8 cellular contexts compared by ENCODE assay signal in the genomic region with DNA sequence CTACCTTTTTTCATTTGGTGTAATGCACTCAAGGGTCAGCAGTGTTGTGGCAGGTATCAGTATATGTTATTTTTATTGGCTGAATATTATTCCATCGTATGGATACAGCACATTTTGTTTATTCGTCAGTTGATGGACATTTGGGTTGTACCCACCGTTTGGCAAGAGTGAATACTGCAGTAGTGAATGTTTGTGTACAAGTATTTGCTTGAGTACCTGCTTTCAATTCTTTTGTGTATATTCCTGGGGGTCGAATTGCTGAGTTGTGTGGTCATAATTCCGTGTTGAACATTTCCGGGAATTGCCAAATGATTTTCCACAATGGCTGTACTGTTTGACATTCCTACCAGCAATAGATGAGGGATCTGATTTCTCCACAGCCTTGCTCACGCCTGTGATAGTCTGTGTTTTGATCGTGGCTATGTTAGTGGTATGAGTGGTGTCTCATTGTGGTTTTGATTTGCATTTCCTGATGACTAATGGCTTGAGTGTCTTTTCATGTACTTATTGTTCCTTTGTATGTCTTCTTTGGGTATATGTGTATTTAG.
A peak's percentile ranks its signal among the peaks of the same experiment; 100 is the strongest.
DNase-seq lines count a peak whose midpoint lies in the region; ATAC-seq, FAIRE-seq and TF ChIP-seq lines count a peak whose summit lies in the region.

No MANE protein-coding gene starts in this region.

- no peaks in the 10 kb centered on the region for H3K4me1 ChIP-seq in GM12878 (ENCODE audit: control insufficient read depth, insufficient read depth, low read length)
- H3K4me1 ChIP-seq in kidney (ENCODE audit: control insufficient read depth in 1 of 2, insufficient read depth in 1 of 2, low read depth in 1 of 2, low read length in 2 of 2), result peaks cover 0 to 2% of the 10 kb centered on the region in 2 donors

- RAD21 ChIA-PET in GM12878 (lab: Charles Lee; ENCODE audit: unreplicated experiment), result no interaction called here

- in situ Hi-C loops in GM12878 (cut with MboI), result no loop called here

- H3K9me3 ChIP-seq in GM12878 (replicated peaks; ENCODE audit: control insufficient read depth, insufficient read depth, low read length), result no peaks in the 10 kb centered on the region
- H3K9me3 ChIP-seq in kidney (ENCODE audit: control insufficient read depth in 1 of 2, low read length in 2 of 2), result no peaks in the 10 kb centered on the region

- POLR2A ChIA-PET in GM12878 (lab: Charles Lee), result no interaction called here

- BruUV-seq in GM12878 (replicated peaks; lab: Mats Ljungman, UMichigan), result no TSS peak

- no peaks in the 10 kb centered on the region for H3K27me3 Mint-ChIP-seq in natural killer cell treated with Interleukin-12 subunit alpha and Interleukin-12 subunit beta and Interleukin-15 and Interleukin-18, amount 100 ng/mL, for 72 hours

- no peak overlapping the region for H3K4me2 ChIP-seq in GM12878 (ENCODE audit: control insufficient read depth, insufficient read depth)

- intact Hi-C loops in GM12878 (cut with micrococcal nuclease; ENCODE audit: unreplicated experiment) (no loop called here), kidney (cut with DNase I) (no loop called here)

- H2AFZ ChIP-seq in GM12878 (ENCODE audit: control insufficient read depth, low read depth, low read length), result no peak overlapping the region

- no peaks in the 10 kb centered on the region for H3K36me3 Mint-ChIP-seq in natural killer cell treated with Interleukin-12 subunit alpha and Interleukin-12 subunit beta and Interleukin-15 and Interleukin-18, amount 100 ng/mL, for 72 hours

- H3K9ac ChIP-seq in GM12878 (ENCODE audit: control insufficient read depth, insufficient read depth, low read length), result no peak overlapping the region
- no peak overlapping the region for H3K9ac ChIP-seq in kidney (ENCODE audit: low read length in 2 of 2)

- H3K79me2 ChIP-seq in GM12878 (ENCODE audit: control insufficient read depth, insufficient read depth, low read length), result no peaks in the 10 kb centered on the region

- H3K4me3 ChIP-seq in GM12878 (no peak overlapping the region), kidney (ENCODE audit: low read length in 2 of 2) (no peak overlapping the region)

- SMC1A ChIA-PET in GM12878 (lab: Charles Lee; ENCODE audit: uncharacterized antibody, unreplicated experiment), result no interaction called here

- peak overlapping the region in 1 of 2 donors; percentile 48 for H3K27ac Mint-ChIP-seq in natural killer cell treated with Interleukin-12 subunit alpha and Interleukin-12 subunit beta and Interleukin-15 and Interleukin-18, amount 100 ng/mL, for 72 hours

- H4K20me1 ChIP-seq in GM12878 (ENCODE audit: control insufficient read depth, insufficient read depth), result no peaks in the 10 kb centered on the region

- no peak overlapping the region for H3K27ac ChIP-seq in GM12878 (ENCODE audit: control insufficient read depth, insufficient read depth)
- no peak overlapping the region for H3K27ac ChIP-seq in kidney (ENCODE audit: low read depth in 2 of 2, low read length in 2 of 2)

- peaks cover 0 to 7% of the 10 kb centered on the region in 2 experiments; a peak in 1 of 4 replicates for H3K27me3 ChIP-seq in GM12878 (replicated peaks in 1 of 2; ENCODE audit: control insufficient read depth in 2 of 2, insufficient read depth in 2 of 2, low read length in 1 of 2)

- no peak for TF ChIP-seq EP300 in GM12878 (IDR thresholded peaks at IDR 0.05; ENCODE audit: borderline replicate concordance in 1 of 2, control insufficient read depth in 1 of 2, low read depth in 2 of 2, low read length in 2 of 2)

- ATAC-seq in GM12878, result peak; percentile 50
- ATAC-seq in natural killer cell treated with Interleukin-12 subunit alpha and Interleukin-12 subunit beta and Interleukin-15 and Interleukin-18, amount 100 ng/mL, for 72 hours, result peak; percentile 87 to 89
- ATAC-seq in GM19328 (IDR thresholded peaks at IDR 0.05; ENCODE audit: unreplicated experiment), result no peak
- ATAC-seq in HG03159 (IDR thresholded peaks at IDR 0.05; ENCODE audit: unreplicated experiment), result no peak
- no peak for ATAC-seq in GM19397 (IDR thresholded peaks at IDR 0.05; ENCODE audit: unreplicated experiment)

- DNase-seq in EH (ENCODE audit: low read depth) (peak; percentile 98), MV-4-11 (lab: John Stamatoyannopoulos, UW) (peak; percentile 64), GM12878 (ENCODE audit: low read depth, low spot score) (no peak), kidney (no peak)
- DNase-seq in natural killer cell treated with Interleukin-12 subunit alpha and Interleukin-12 subunit beta and Interleukin-15 and Interleukin-18, amount 100 ng/mL, for 72 hours (ENCODE audit: low spot score), result no peak

- no peak for TF ChIP-seq RAD21 in GM12878 (IDR thresholded peaks at IDR 0.05; ENCODE audit: insufficient read depth, low read depth, low read length)

- no peaks in the 10 kb centered on the region for H3K36me3 ChIP-seq in GM12878 (ENCODE audit: control insufficient read depth in 2 of 2, insufficient read depth in 2 of 2, low read length in 1 of 2)
- H3K36me3 ChIP-seq in kidney (ENCODE audit: control insufficient read depth in 1 of 2, insufficient read depth in 2 of 2, low read length in 2 of 2), result no peaks in the 10 kb centered on the region

- CTCF ChIA-PET in GM12878 (lab: Yijun Ruan, JAX), result no interaction called here

- no peaks in the 10 kb centered on the region for H3K9me3 Mint-ChIP-seq in natural killer cell treated with Interleukin-12 subunit alpha and Interleukin-12 subunit beta and Interleukin-15 and Interleukin-18, amount 100 ng/mL, for 72 hours

- 29% methylated on average over 8 of the region's 8 CpGs for WGBS in GM12878 (ENCODE audit: insufficient coverage, insufficient replicate concordance, low lambda C conversion rate, missing lambda C conversion rate)

- TF ChIP-seq CTCF in GM12878 (IDR thresholded peaks at IDR 0.05 in 2 of 3, conservative IDR thresholded peaks at IDR 0.05 in 1 of 3; ENCODE audit: control insufficient read depth in 2 of 3, extremely low read depth in 1 of 3, insufficient read depth in 1 of 3, low read depth in 3 of 3, low read length in 3 of 3) (no peak), kidney (IDR thresholded peaks at IDR 0.05; ENCODE audit: borderline replicate concordance, extremely low read depth, insufficient read depth) (no peak)

- H3K4me1 Mint-ChIP-seq in natural killer cell treated with Interleukin-12 subunit alpha and Interleukin-12 subunit beta and Interleukin-15 and Interleukin-18, amount 100 ng/mL, for 72 hours (ENCODE audit: low read depth in 2 of 2), result peaks cover 32 to 46% of the 10 kb centered on the region in 2 donors

- no peak for TF ChIP-seq POLR2A in GM12878 (IDR thresholded peaks at IDR 0.05; ENCODE audit: low read depth, low read length)

- FAIRE-seq in GM12878 (lab: Jason Lieb, UNC) (peak; percentile 80), kidney (lab: Jason Lieb, UNC) (no peak)

- H3K4me3 Mint-ChIP-seq in natural killer cell treated with Interleukin-12 subunit alpha and Interleukin-12 subunit beta and Interleukin-15 and Interleukin-18, amount 100 ng/mL, for 72 hours, result peak overlapping the region; percentile 40

TF ChIP-seq in GM12878, 131 proteins besides CTCF, POLR2A, EP300 and RAD21 (continues in another document):
- TF ChIP-seq CBX3 (IDR thresholded peaks at IDR 0.05; ENCODE audit: borderline replicate concordance, low read depth), result no peak
- no peak for TF ChIP-seq SMAD1 (IDR thresholded peaks at IDR 0.05; ENCODE audit: low read depth, partially characterized antibody)
- no peak for TF ChIP-seq NFYA (IDR thresholded peaks at IDR 0.05; ENCODE audit: borderline replicate concordance, low read depth, low read length)
- TF ChIP-seq, protein P1, sequence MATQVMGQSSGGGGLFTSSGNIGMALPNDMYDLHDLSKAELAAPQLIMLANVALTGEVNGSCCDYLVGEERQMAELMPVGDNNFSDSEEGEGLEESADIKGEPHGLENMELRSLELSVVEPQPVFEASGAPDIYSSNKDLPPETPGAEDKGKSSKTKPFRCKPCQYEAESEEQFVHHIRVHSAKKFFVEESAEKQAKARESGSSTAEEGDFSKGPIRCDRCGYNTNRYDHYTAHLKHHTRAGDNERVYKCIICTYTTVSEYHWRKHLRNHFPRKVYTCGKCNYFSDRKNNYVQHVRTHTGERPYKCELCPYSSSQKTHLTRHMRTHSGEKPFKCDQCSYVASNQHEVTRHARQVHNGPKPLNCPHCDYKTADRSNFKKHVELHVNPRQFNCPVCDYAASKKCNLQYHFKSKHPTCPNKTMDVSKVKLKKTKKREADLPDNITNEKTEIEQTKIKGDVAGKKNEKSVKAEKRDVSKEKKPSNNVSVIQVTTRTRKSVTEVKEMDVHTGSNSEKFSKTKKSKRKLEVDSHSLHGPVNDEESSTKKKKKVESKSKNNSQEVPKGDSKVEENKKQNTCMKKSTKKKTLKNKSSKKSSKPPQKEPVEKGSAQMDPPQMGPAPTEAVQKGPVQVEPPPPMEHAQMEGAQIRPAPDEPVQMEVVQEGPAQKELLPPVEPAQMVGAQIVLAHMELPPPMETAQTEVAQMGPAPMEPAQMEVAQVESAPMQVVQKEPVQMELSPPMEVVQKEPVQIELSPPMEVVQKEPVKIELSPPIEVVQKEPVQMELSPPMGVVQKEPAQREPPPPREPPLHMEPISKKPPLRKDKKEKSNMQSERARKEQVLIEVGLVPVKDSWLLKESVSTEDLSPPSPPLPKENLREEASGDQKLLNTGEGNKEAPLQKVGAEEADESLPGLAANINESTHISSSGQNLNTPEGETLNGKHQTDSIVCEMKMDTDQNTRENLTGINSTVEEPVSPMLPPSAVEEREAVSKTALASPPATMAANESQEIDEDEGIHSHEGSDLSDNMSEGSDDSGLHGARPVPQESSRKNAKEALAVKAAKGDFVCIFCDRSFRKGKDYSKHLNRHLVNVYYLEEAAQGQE (IDR thresholded peaks at IDR 0.05; ENCODE audit: low read depth, low read length), result no peak
- no peak for TF ChIP-seq POLR2AphosphoS5 (IDR thresholded peaks at IDR 0.05; ENCODE audit: low read length)
- TF ChIP-seq RUNX3 (IDR thresholded peaks at IDR 0.05; ENCODE audit: low read length), result peak; percentile 65
- no peak for TF ChIP-seq SIN3A (IDR thresholded peaks at IDR 0.05; ENCODE audit: low read depth, low read length)
- TF ChIP-seq RBBP5 (conservative IDR thresholded peaks at IDR 0.05), result no peak
- no peak for TF ChIP-seq KDM1A (IDR thresholded peaks at IDR 0.05; ENCODE audit: borderline replicate concordance)
- TF ChIP-seq CBX5 (IDR thresholded peaks at IDR 0.05; ENCODE audit: low read depth), result no peak
- no peak for TF ChIP-seq MXI1 (IDR thresholded peaks at IDR 0.05; ENCODE audit: low read depth, low read length)
- TF ChIP-seq SP1 (IDR thresholded peaks at IDR 0.05; ENCODE audit: low read depth, low read length), result no peak
- TF ChIP-seq POU2F2 (IDR thresholded peaks at IDR 0.05; ENCODE audit: borderline replicate concordance, low read depth, low read length), result 0 out of 3 replicates have a peak, but pooled peaks have one; percentile 37

Comparison
In these comparisons a context has a peak if more than half of its experiments do, and no peak if none do; other contexts are left out.
1. DNase-seq: peak in EH (single experiment) and MV-4-11 (single experiment); none in GM12878 (single experiment), natural killer cell treated with Interleukin-12 subunit alpha and Interleukin-12 subunit beta and Interleukin-15 and Interleukin-18, amount 100 ng/mL, for 72 hours (single experiment) and kidney (single experiment).
2. ATAC-seq: peak in GM12878 (single experiment) and natural killer cell treated with Interleukin-12 subunit alpha and Interleukin-12 subunit beta and Interleukin-15 and Interleukin-18, amount 100 ng/mL, for 72 hours (2 of 2); none in GM19328 (single experiment), HG03159 (single experiment) and GM19397 (single experiment).